ENCODE assay signal across 21 cellular contexts in the genomic region with DNA sequence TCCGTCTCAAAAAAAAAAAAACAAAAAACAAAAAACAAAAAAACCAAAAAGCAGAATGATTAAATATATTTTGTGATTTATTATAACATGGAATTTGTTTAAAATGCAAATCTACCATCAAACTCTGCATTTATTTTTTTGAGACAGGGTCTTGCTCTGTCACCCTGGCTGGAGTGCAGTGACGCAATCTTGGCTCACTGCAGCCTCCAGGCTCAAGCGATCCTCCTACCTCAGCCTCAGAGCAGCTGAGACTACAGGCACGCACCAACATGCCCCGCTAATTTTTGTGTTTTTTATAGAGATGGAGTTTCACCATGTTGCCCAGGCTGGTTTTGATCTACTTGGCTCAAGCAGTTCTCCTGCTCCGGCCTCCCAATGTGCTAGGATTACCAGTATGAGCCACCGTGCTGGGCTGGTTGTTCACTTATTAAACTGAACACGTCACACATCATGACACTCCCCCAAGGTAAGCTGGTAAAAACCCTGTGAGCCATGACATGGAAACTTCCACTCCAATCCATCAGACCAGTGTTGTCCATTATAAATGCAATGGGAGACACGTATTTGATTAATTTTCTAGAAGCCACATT.
"Had no signal": no experiment of that assay in that cellular context is flagged by ENCODE, and none has a peak within 500 bp of the region (broad histone marks: within the 10 kb centered on the region; RNA-seq: fewer than 3 reads in every experiment).

No MANE protein-coding gene starts in this region.

- H3K36me3 ChIP-seq: cardiac muscle cell, lower lobe of right lung, right atrium auricular region, tibial nerve, vagina had no signal

- H3K27ac ChIP-seq: cardiac muscle cell, foreskin keratinocyte, lower lobe of right lung, right atrium auricular region, tibial nerve, vagina had no signal

- H3K4me3 ChIP-seq: cardiac muscle cell, lower lobe of right lung, right atrium auricular region, tibial nerve, vagina had no signal

- DNase-seq: activated B cell treated with CpG ODN at 0.5 μM for 24 hours; activated CD4-positive, alpha-beta memory T cell treated with anti-CD3 and anti-CD28 coated beads, Interleukin-2, amount 10 ng/mL, durations not matched to agents 7 days and 5 days; activated CD4-positive, alpha-beta T cell treated with anti-CD3 and anti-CD28 coated beads for 48 hours; activated naive CD4-positive, alpha-beta T cell; activated naive CD8-positive, alpha-beta T cell treated with anti-CD3 and anti-CD28 coated beads, Interleukin-2, amount 10 ng/mL, durations not matched to agents 7 days and 5 days; activated T-cell treated with anti-CD3 and anti-CD28 coated beads, Interleukin-2, amount 50 U/mL, for 1 hour; amygdala; dermis blood vessel endothelial cell; effector memory CD8-positive, alpha-beta T cell; foreskin keratinocyte; lower lobe of right lung; natural killer cell; nucleus accumbens; posterior cingulate gyrus; small intestine; stimulated activated CD4-positive, alpha-beta T cell treated with anti-CD3 and anti-CD28 coated beads, Interleukin-15, amount 100 ng/mL, for 24 hours; stimulated activated CD4-positive, alpha-beta T cell treated with anti-CD3 and anti-CD28 coated beads, Interleukin-2, amount 100 ng/mL, for 48 hours had no signal

- H3K27me3 ChIP-seq: cardiac muscle cell, foreskin keratinocyte, right atrium auricular region, tibial nerve, vagina had no signal

- H3K9me3 ChIP-seq: lower lobe of right lung, right atrium auricular region, tibial nerve, vagina had no signal

- H3K4me1 ChIP-seq: right atrium auricular region had no signal
